Comparison of ENCODE assay signal across 1 cellular context in genomic region chr9:133309608-133310007, GRCh38.
TF ChIP-seq lines count a peak whose summit lies in the region.

No MANE protein-coding gene starts in this region.

TF ChIP-seq in HepG2, 621 proteins besides CTCF, POLR2A, EP300 and RAD21:
- TF ChIP-seq ZNF317 (CRISPR knock-in tag; IDR thresholded peaks at IDR 0.05) (peak; percentile 97), ZNF644 (CRISPR knock-in tag; IDR thresholded peaks at IDR 0.05; ENCODE audit: low read depth) (no peak)
